1 cellular context compared by ENCODE assay signal in the genomic region with DNA sequence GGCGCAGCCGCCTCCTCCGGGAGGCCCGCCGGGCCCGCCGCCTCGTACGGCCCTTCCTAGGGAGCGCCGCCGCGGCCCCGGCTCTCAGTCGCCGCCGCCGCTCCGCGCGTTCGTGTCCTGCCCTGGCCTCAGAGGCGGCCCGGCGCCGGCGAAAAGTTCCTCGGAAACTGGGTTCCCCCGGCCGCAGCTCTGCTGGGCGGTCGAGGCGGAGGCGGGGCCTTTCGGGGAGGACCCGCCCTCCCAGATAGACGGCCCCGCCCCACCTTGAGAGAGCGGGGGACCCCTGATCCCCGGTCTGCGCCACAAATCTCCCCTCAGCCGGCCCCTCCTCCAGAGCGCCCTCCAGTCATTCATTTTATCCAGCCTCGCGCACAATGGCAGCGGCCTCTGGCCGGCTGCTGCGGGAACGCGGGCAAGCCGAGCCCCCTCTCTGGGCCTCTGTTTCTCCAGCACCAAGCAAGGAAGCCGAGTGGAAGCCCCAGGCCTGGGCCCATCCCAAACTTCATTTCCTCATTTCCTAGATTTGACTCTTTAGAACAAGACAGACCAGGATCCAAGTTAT.
A peak's percentile ranks its signal among the peaks of the same experiment; 100 is the strongest.
TF ChIP-seq lines count a peak whose summit lies in the region.

TSS of gene SREBF1 (minus strand) at position 169 of the 562 bp plus-strand sequence. CDS start 169 bp downstream, outside the sequence.

TF ChIP-seq in A549, 52 proteins besides CTCF, POLR2A, EP300 and RAD21 (continued from another document):
- TF ChIP-seq, protein P1, sequence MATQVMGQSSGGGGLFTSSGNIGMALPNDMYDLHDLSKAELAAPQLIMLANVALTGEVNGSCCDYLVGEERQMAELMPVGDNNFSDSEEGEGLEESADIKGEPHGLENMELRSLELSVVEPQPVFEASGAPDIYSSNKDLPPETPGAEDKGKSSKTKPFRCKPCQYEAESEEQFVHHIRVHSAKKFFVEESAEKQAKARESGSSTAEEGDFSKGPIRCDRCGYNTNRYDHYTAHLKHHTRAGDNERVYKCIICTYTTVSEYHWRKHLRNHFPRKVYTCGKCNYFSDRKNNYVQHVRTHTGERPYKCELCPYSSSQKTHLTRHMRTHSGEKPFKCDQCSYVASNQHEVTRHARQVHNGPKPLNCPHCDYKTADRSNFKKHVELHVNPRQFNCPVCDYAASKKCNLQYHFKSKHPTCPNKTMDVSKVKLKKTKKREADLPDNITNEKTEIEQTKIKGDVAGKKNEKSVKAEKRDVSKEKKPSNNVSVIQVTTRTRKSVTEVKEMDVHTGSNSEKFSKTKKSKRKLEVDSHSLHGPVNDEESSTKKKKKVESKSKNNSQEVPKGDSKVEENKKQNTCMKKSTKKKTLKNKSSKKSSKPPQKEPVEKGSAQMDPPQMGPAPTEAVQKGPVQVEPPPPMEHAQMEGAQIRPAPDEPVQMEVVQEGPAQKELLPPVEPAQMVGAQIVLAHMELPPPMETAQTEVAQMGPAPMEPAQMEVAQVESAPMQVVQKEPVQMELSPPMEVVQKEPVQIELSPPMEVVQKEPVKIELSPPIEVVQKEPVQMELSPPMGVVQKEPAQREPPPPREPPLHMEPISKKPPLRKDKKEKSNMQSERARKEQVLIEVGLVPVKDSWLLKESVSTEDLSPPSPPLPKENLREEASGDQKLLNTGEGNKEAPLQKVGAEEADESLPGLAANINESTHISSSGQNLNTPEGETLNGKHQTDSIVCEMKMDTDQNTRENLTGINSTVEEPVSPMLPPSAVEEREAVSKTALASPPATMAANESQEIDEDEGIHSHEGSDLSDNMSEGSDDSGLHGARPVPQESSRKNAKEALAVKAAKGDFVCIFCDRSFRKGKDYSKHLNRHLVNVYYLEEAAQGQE (IDR thresholded peaks at IDR 0.05) = 0 out of 2 replicates have a peak, but pooled peaks have one; percentile 1
- TF ChIP-seq FOXS1 (CRISPR knock-in tag; IDR thresholded peaks at IDR 0.05) = no peak
- TF ChIP-seq ZNF302 (CRISPR knock-in tag; IDR thresholded peaks at IDR 0.05) = no peak
- TF ChIP-seq ATOH8 (CRISPR knock-in tag; IDR thresholded peaks at IDR 0.05; ENCODE audit: low read depth) = no peak
- peak; percentile 90; the same call in 1 of the 2 replicates for TF ChIP-seq HEYL (CRISPR knock-in tag; IDR thresholded peaks at IDR 0.05)
- TF ChIP-seq HOXB13 (CRISPR knock-in tag; IDR thresholded peaks at IDR 0.05; ENCODE audit: low read depth) = no peak; the same call in 1 of the 2 replicates
- TF ChIP-seq RFX5 (IDR thresholded peaks at IDR 0.05) = no peak
- no peak for TF ChIP-seq CBX8 (IDR thresholded peaks at IDR 0.05)
- TF ChIP-seq GATA3 (IDR thresholded peaks at IDR 0.05; ENCODE audit: borderline replicate concordance) = no peak; the same call in 1 of the 2 replicates
- no peak for TF ChIP-seq ZSCAN20 (CRISPR knock-in tag; IDR thresholded peaks at IDR 0.05)
- TF ChIP-seq HES2 (IDR thresholded peaks at IDR 0.05) = no peak
- peak; percentile 75; the same call in 1 of the 2 replicates for TF ChIP-seq TFCP2L1 (CRISPR knock-in tag; IDR thresholded peaks at IDR 0.05)
- peak; percentile 41; the same call in 1 of the 2 replicates for TF ChIP-seq NPAS2 (CRISPR knock-in tag; IDR thresholded peaks at IDR 0.05; ENCODE audit: borderline replicate concordance)
- no peak for TF ChIP-seq HDAC2 (IDR thresholded peaks at IDR 0.05)
- TF ChIP-seq ZFP36 (IDR thresholded peaks at IDR 0.05; ENCODE audit: borderline replicate concordance, partially characterized antibody) = no peak
